ENCODE assay signal across 8 cellular contexts in genomic region chr14:73761621-73762355, GRCh38. TPM values are rescaled to one million over a fixed set of nuclear protein-coding genes. Genes with fewer than 3 reads are reported as not detected.
DNase-seq lines count a peak whose midpoint lies in the region; ATAC-seq and TF ChIP-seq lines count a peak whose summit lies in the region.

No MANE protein-coding gene starts in this region.

- 13 to 45% methylated on average over 2 of the region's 2 CpGs for WGBS in testis, 2 donors

- H3K9me3 ChIP-seq in BE2C: no peaks in the 10 kb centered on the region
- no peaks in the 10 kb centered on the region for H3K9me3 ChIP-seq in testis

- H3K36me3 ChIP-seq in BE2C (no peaks in the 10 kb centered on the region), testis (ENCODE audit: low read depth, missing control alignments) (no peaks in the 10 kb centered on the region)

- TF ChIP-seq POLR2A in testis (IDR thresholded peaks at IDR 0.05): no peak

- H3K4me3 ChIP-seq in BE2C (ENCODE audit: low read depth, low read length): no peak overlapping the region
- no peak overlapping the region for H3K4me3 ChIP-seq in testis

- DNase-seq in BE2C: peak; percentile 45
- peak; percentile 32 for DNase-seq in GM20000 (ENCODE audit: low spot score)
- no peak for DNase-seq in activated naive CD8-positive, alpha-beta T cell treated with anti-CD3 and anti-CD28 coated beads for 36 hours
- DNase-seq in natural killer cell: no peak
- no peak for DNase-seq in testis

- H3K27me3 Mint-ChIP-seq in activated naive CD8-positive, alpha-beta T cell treated with anti-CD3 and anti-CD28 coated beads for 36 hours: no peaks in the 10 kb centered on the region
- H3K27me3 Mint-ChIP-seq in natural killer cell (ENCODE audit: low read depth in 2 of 2): no peaks in the 10 kb centered on the region

- H3K27me3 ChIP-seq in BE2C (no peaks in the 10 kb centered on the region), testis (no peaks in the 10 kb centered on the region)

- H3K4me1 ChIP-seq in BE2C (peaks cover 43% of the 10 kb centered on the region), testis (peaks cover 67% of the 10 kb centered on the region)

- no peak for TF ChIP-seq CTCF in BE2C (IDR thresholded peaks at IDR 0.05; ENCODE audit: low read depth, low read length)
- no peak for TF ChIP-seq CTCF in GM20000 (IDR thresholded peaks at IDR 0.05; ENCODE audit: extremely low read depth, missing control alignments)
- TF ChIP-seq CTCF in natural killer cell (IDR thresholded peaks at IDR 0.05): no peak
- TF ChIP-seq CTCF in testis (IDR thresholded peaks at IDR 0.05): no peak

- H3K9me3 Mint-ChIP-seq in activated naive CD8-positive, alpha-beta T cell treated with anti-CD3 and anti-CD28 coated beads for 36 hours: no peaks in the 10 kb centered on the region
- no peaks in the 10 kb centered on the region for H3K9me3 Mint-ChIP-seq in natural killer cell

- intact Hi-C loops in natural killer cell (cut with micrococcal nuclease) (loop anchor here (1.0 to 2.0 kb wide), 2 partner anchors 9 to 21 kb away; no protein-coding TSS in a partner anchor), testis (cut with DNase I; ENCODE audit: low total_unique reads) (no loop called here)

- ATAC-seq in natural killer cell (no peak), GM18858 (IDR thresholded peaks at IDR 0.05; ENCODE audit: unreplicated experiment) (no peak), HG03097 (IDR thresholded peaks at IDR 0.05; ENCODE audit: low FRiP score, unreplicated experiment) (no peak), GM18502 (IDR thresholded peaks at IDR 0.05; ENCODE audit: poor library complexity, unreplicated experiment) (no peak)

- H3K27ac Mint-ChIP-seq in activated naive CD8-positive, alpha-beta T cell treated with anti-CD3 and anti-CD28 coated beads for 36 hours: peak overlapping the region; percentile 98
- H3K27ac Mint-ChIP-seq in natural killer cell: peak overlapping the region; percentile 96 to 98

- H3K4me3 Mint-ChIP-seq in activated naive CD8-positive, alpha-beta T cell treated with anti-CD3 and anti-CD28 coated beads for 36 hours: peak overlapping the region; percentile 88
- H3K4me3 Mint-ChIP-seq in natural killer cell: peak overlapping the region; percentile 63

- H3K4me1 Mint-ChIP-seq in activated naive CD8-positive, alpha-beta T cell treated with anti-CD3 and anti-CD28 coated beads for 36 hours: peaks cover 70% of the 10 kb centered on the region
- peaks cover 65 to 87% of the 10 kb centered on the region in 2 donors for H3K4me1 Mint-ChIP-seq in natural killer cell

- peaks cover 24% of the 10 kb centered on the region for H3K36me3 Mint-ChIP-seq in activated naive CD8-positive, alpha-beta T cell treated with anti-CD3 and anti-CD28 coated beads for 36 hours
- no peaks in the 10 kb centered on the region for H3K36me3 Mint-ChIP-seq in natural killer cell

- no peak overlapping the region for H3K27ac ChIP-seq in testis

RNA-seq across cellular contexts. Expression of gene PNMA1, which starts 47.6 kb away (rescaled TPM):
- polyA plus RNA-seq in BE2C (2012; ENCODE audit: insufficient read depth, insufficient read length, low read depth): 93.5 TPM
- total RNA-seq in activated naive CD8-positive, alpha-beta T cell treated with anti-CD3 and anti-CD28 coated beads for 36 hours: 10 to 100 TPM; 26.6 to 28.3 TPM
- 10 to 100 TPM; 26.0 to 32.3 (median 28.9) TPM for total RNA-seq in natural killer cell
- total RNA-seq in testis: 10 to 100 TPM; 74.8 to 85.6 TPM
- polyA plus RNA-seq in testis (ENCODE audit: insufficient read depth, low read depth, low replicate concordance): 184 TPM

Comparison
In these comparisons a context has a peak if more than half of its experiments do, and no peak if none do; other contexts are left out.
1. DNase-seq: peak in BE2C (single experiment) and GM20000 (single experiment); none in activated naive CD8-positive, alpha-beta T cell treated with anti-CD3 and anti-CD28 coated beads for 36 hours (single experiment), natural killer cell (single experiment) and testis (single experiment).